Comparison of ENCODE assay signal across 26 cellular contexts in the genomic region with DNA sequence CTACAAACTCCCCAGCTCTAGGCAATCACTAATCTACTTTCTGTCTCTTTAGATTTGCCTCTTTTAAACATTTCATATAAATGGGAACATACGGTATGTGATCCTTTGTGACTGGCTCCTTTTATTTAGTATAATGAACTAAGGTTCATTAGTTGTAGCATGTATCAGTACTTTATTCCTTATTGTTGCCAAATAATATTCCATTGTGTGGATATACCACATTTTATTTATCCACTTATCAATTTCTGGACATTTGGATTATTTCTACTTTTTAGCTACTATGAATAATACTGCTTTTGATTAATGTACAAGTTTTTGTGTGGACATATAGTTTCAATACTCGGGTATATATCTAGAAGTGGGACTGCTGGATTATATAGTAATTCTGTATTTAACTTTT. TPM values are rescaled to one million over a fixed set of nuclear protein-coding genes. Genes with fewer than 3 reads are reported as not detected.
DNase-seq lines count a peak whose midpoint lies in the region; ATAC-seq, FAIRE-seq and TF ChIP-seq lines count a peak whose summit lies in the region.
"Had no signal": no experiment of that assay in that cellular context is flagged by ENCODE, and none has a peak within 500 bp of the region (broad histone marks: within the 10 kb centered on the region; RNA-seq: fewer than 3 reads in every experiment).

No MANE protein-coding gene starts in this region.

- H2AFZ ChIP-seq in SK-N-SH (ENCODE audit: low read depth) (no peak overlapping the region), GM12878 (ENCODE audit: control insufficient read depth, low read depth, low read length) (no peak overlapping the region)

- SMC1A ChIA-PET in GM12878 (lab: Charles Lee; ENCODE audit: uncharacterized antibody, unreplicated experiment), result interaction anchor here (0.7 to 1.5 kb wide), 4 partner anchors 9 to 25 kb away, joined by 3 read pairs; no protein-coding TSS in a partner anchor

- BruUV-seq in GM12878 (replicated peaks; lab: Mats Ljungman, UMichigan), result TSS peak; percentile 6

- H3K4me2 ChIP-seq in SK-N-SH, result no peak overlapping the region
- no peak overlapping the region for H3K4me2 ChIP-seq in GM12878 (ENCODE audit: control insufficient read depth, insufficient read depth)
- H3K4me2 ChIP-seq: A549; BLaER1 treated with 17β-estradiol and CSF1 and Interleukin-3, amounts not matched to agents 10 nM and 100 nM had no signal

- no peak for ATAC-seq in SK-N-SH treated with all-trans-retinoic acid at 6 μM for 48 hours
- ATAC-seq in natural killer cell, result no peak
- no peak for ATAC-seq in natural killer cell treated with Interleukin-12 subunit alpha and Interleukin-12 subunit beta and Interleukin-15 and Interleukin-18, amount 100 ng/mL, for 72 hours
- no peak for ATAC-seq in GM12878
- ATAC-seq in stimulated activated naive B cell treated with anti-CD40 and anti-IgM and Interleukin-4, amounts not matched to agents 10 μg/mL and 1 μg/mL and 100 μg/mL, for 72 hours (replicated peaks), result no peak
- ATAC-seq: A549 had no signal

- TF ChIP-seq RAD21 in SK-N-SH (IDR thresholded peaks at IDR 0.05; ENCODE audit: low read length), result no peak
- no peak for TF ChIP-seq RAD21 in GM12878 (IDR thresholded peaks at IDR 0.05; ENCODE audit: insufficient read depth, low read depth, low read length)

- RAD21 ChIA-PET in GM12878 (lab: Charles Lee; ENCODE audit: unreplicated experiment), result interaction anchor here (0.6 kb wide), 1 partner anchor 1156 kb away, joined by 3 read pairs; no protein-coding TSS in a partner anchor

- CTCF ChIA-PET in SK-N-SH (lab: Yijun Ruan, JAX), result interaction anchor here (0.6 to 1.1 kb wide), 2 partner anchors 14 to 150 kb away, joined by 3 read pairs; no protein-coding TSS in a partner anchor
- CTCF ChIA-PET in GM12878 (lab: Yijun Ruan, JAX), result interaction anchor here (1.0 to 1.3 kb wide), 2 partner anchors 16 to 32 kb away, joined by 3 read pairs; no protein-coding TSS in a partner anchor
- CTCF ChIA-PET in HEK293T (lab: Yijun Ruan, JAX), result no interaction called here

- intact Hi-C loops in natural killer cell (cut with micrococcal nuclease), result no loop called here
- intact Hi-C loops in GM12878 (cut with micrococcal nuclease; ENCODE audit: unreplicated experiment), result no loop called here

- TF ChIP-seq EP300 in SK-N-SH (IDR thresholded peaks at IDR 0.05; ENCODE audit: borderline replicate concordance in 1 of 2, low read depth in 1 of 2, low read length in 1 of 2) (no peak), GM12878 (IDR thresholded peaks at IDR 0.05; ENCODE audit: borderline replicate concordance in 1 of 2, control insufficient read depth in 1 of 2, low read depth in 2 of 2, low read length in 2 of 2) (no peak)

- DNase-seq in SK-N-SH (no peak), natural killer cell (no peak), GM12878 (ENCODE audit: low read depth, low spot score) (no peak), NCI-H187 (lab: John Stamatoyannopoulos, UW) (no peak), HEK293T (ENCODE audit: extremely low spot score) (no peak)
- no peak for DNase-seq in natural killer cell treated with Interleukin-12 subunit alpha and Interleukin-12 subunit beta and Interleukin-15 and Interleukin-18, amount 100 ng/mL, for 72 hours (ENCODE audit: low spot score)
- DNase-seq in stimulated activated naive B cell treated with anti-CD40 and anti-IgM and Interleukin-4, amounts not matched to agents 10 μg/mL and 1 μg/mL and 100 μg/mL, for 72 hours, result no peak
- DNase-seq: AML-193; CD4-positive, alpha-beta T cell; CD8-positive, alpha-beta memory T cell; COR-L47; DMS 273 treated with DMSO at 0.1 percent for 48 hours; DMS153; DMS53; DMS79; DND-41; EL; GDM1 had no signal

- H3K79me2 ChIP-seq in SK-N-SH (ENCODE audit: insufficient read depth) (peaks cover 94% of the 10 kb centered on the region), GM12878 (ENCODE audit: control insufficient read depth, insufficient read depth, low read length) (peaks cover 20% of the 10 kb centered on the region)

- no peaks in the 10 kb centered on the region for H3K9me3 Mint-ChIP-seq in natural killer cell
- no peaks in the 10 kb centered on the region for H3K9me3 Mint-ChIP-seq in natural killer cell treated with Interleukin-12 subunit alpha and Interleukin-12 subunit beta and Interleukin-15 and Interleukin-18, amount 100 ng/mL, for 72 hours
- H3K9me3 Mint-ChIP-seq in stimulated activated naive B cell treated with anti-CD40 and anti-IgM and Interleukin-4, amounts not matched to agents 10 μg/mL and 1 μg/mL and 100 μg/mL, for 72 hours, result no peaks in the 10 kb centered on the region
- H3K9me3 Mint-ChIP-seq: CD4-positive, alpha-beta T cell; CD8-positive, alpha-beta memory T cell had no signal

- POLR2A ChIA-PET in SK-N-SH (lab: Yijun Ruan, JAX), result interaction anchor here (0.8 kb wide), 1 partner anchor 32 kb away, joined by 3 read pairs; no protein-coding TSS in a partner anchor
- POLR2A ChIA-PET in GM12878 (lab: Charles Lee), result interaction anchor here (1.3 to 1.6 kb wide), 2 partner anchors 18 kb away, joined by 3 to 4 read pairs; a partner anchor contains a TSS
- POLR2A ChIA-PET in HEK293T (lab: Yijun Ruan, JAX), result no interaction called here

- H3K27ac ChIP-seq in SK-N-SH (ENCODE audit: low read depth in 2 of 2, low read length in 1 of 2) (no peak overlapping the region), GM12878 (ENCODE audit: control insufficient read depth, insufficient read depth) (no peak overlapping the region)
- H3K27ac ChIP-seq: 22Rv1; A549; BLaER1 treated with 17β-estradiol and CSF1 and Interleukin-3, amounts not matched to agents 10 nM and 100 nM; C4-2B had no signal

- FAIRE-seq in GM12878 (lab: Jason Lieb, UNC), result no peak
- FAIRE-seq: A549, GM12891, GM19239 had no signal

- 93% methylated on average over 2 of the region's 2 CpGs for WGBS in SK-N-SH (ENCODE audit: low lambda C conversion rate)
- 96% methylated on average over 2 of the region's 2 CpGs for WGBS in GM12878 (ENCODE audit: insufficient coverage, insufficient replicate concordance, low lambda C conversion rate, missing lambda C conversion rate)

- peaks cover 11% of the 10 kb centered on the region for H3F3A ChIP-seq in SK-N-SH (replicated peaks; ENCODE audit: insufficient read depth)

- no peak for TF ChIP-seq POLR2A in GM12878 (IDR thresholded peaks at IDR 0.05; ENCODE audit: low read depth, low read length)

- no peak overlapping the region for H3K4me3 ChIP-seq in SK-N-SH (ENCODE audit: low read depth in 2 of 2, low read length in 1 of 2)
- no peak overlapping the region for H3K4me3 ChIP-seq in GM12878
- H3K4me3 ChIP-seq: A549; BLaER1 treated with 17β-estradiol and CSF1 and Interleukin-3, amounts not matched to agents 10 nM and 100 nM had no signal

- H3K9me3 ChIP-seq in SK-N-SH, result no peaks in the 10 kb centered on the region
- no peaks in the 10 kb centered on the region for H3K9me3 ChIP-seq in GM12878 (replicated peaks; ENCODE audit: control insufficient read depth, insufficient read depth, low read length)
- H3K9me3 ChIP-seq: A549 had no signal

- no peak overlapping the region for H3K4me3 Mint-ChIP-seq in natural killer cell
- H3K4me3 Mint-ChIP-seq in natural killer cell treated with Interleukin-12 subunit alpha and Interleukin-12 subunit beta and Interleukin-15 and Interleukin-18, amount 100 ng/mL, for 72 hours, result no peak overlapping the region
- H3K4me3 Mint-ChIP-seq in stimulated activated naive B cell treated with anti-CD40 and anti-IgM and Interleukin-4, amounts not matched to agents 10 μg/mL and 1 μg/mL and 100 μg/mL, for 72 hours, result no peak overlapping the region
- H3K4me3 Mint-ChIP-seq: B cell; CD4-positive, alpha-beta T cell; CD8-positive, alpha-beta memory T cell had no signal

- TF ChIP-seq CTCF in SK-N-SH (IDR thresholded peaks at IDR 0.05) (no peak), natural killer cell (IDR thresholded peaks at IDR 0.05) (no peak), GM12878 (IDR thresholded peaks at IDR 0.05 in 2 of 3, conservative IDR thresholded peaks at IDR 0.05 in 1 of 3; ENCODE audit: control insufficient read depth in 2 of 3, extremely low read depth in 1 of 3, insufficient read depth in 1 of 3, low read depth in 3 of 3, low read length in 3 of 3) (no peak)

- no peaks in the 10 kb centered on the region for H3K36me3 Mint-ChIP-seq in natural killer cell
- peaks cover 10% of the 10 kb centered on the region for H3K36me3 Mint-ChIP-seq in natural killer cell treated with Interleukin-12 subunit alpha and Interleukin-12 subunit beta and Interleukin-15 and Interleukin-18, amount 100 ng/mL, for 72 hours
- H3K36me3 Mint-ChIP-seq in stimulated activated naive B cell treated with anti-CD40 and anti-IgM and Interleukin-4, amounts not matched to agents 10 μg/mL and 1 μg/mL and 100 μg/mL, for 72 hours, result peaks cover 8 to 18% of the 10 kb centered on the region in 2 donors

- H3K9ac ChIP-seq in SK-N-SH (no peak overlapping the region), GM12878 (ENCODE audit: control insufficient read depth, insufficient read depth, low read length) (no peak overlapping the region)
- H3K9ac ChIP-seq: BLaER1 treated with 17β-estradiol and CSF1 and Interleukin-3, amounts not matched to agents 10 nM and 100 nM had no signal

- H3K4me1 ChIP-seq in SK-N-SH (ENCODE audit: control insufficient read depth in 1 of 2, insufficient read depth in 2 of 2, low read depth in 1 of 2, low read length in 1 of 2) (no peaks in the 10 kb centered on the region), GM12878 (ENCODE audit: control insufficient read depth, insufficient read depth, low read length) (peaks cover 4% of the 10 kb centered on the region)

- H3K36me3 ChIP-seq in SK-N-SH (replicated peaks in 1 of 2; ENCODE audit: control insufficient read depth in 1 of 2, insufficient read depth in 2 of 2, low read length in 1 of 2) (peaks cover 0 to 12% of the 10 kb centered on the region in 2 experiments), GM12878 (ENCODE audit: control insufficient read depth in 2 of 2, insufficient read depth in 2 of 2, low read length in 1 of 2) (0 out of 4 replicates have a peak, but pooled peaks cover 0 to 3% of the 10 kb centered on the region in 2 experiments)

- H3K9me2 ChIP-seq in SK-N-SH, result no peaks in the 10 kb centered on the region

- H3K27ac Mint-ChIP-seq in natural killer cell, result peak overlapping the region; percentile 36 to 48
- H3K27ac Mint-ChIP-seq in natural killer cell treated with Interleukin-12 subunit alpha and Interleukin-12 subunit beta and Interleukin-15 and Interleukin-18, amount 100 ng/mL, for 72 hours, result no peak overlapping the region
- H3K27ac Mint-ChIP-seq in stimulated activated naive B cell treated with anti-CD40 and anti-IgM and Interleukin-4, amounts not matched to agents 10 μg/mL and 1 μg/mL and 100 μg/mL, for 72 hours, result peak overlapping the region; percentile 60
- H3K27ac Mint-ChIP-seq: B cell; CD4-positive, alpha-beta T cell had no signal

- peaks cover 19 to 26% of the 10 kb centered on the region in 2 donors for H3K4me1 Mint-ChIP-seq in natural killer cell
- H3K4me1 Mint-ChIP-seq in natural killer cell treated with Interleukin-12 subunit alpha and Interleukin-12 subunit beta and Interleukin-15 and Interleukin-18, amount 100 ng/mL, for 72 hours (ENCODE audit: low read depth in 2 of 2), result peaks cover 12 to 16% of the 10 kb centered on the region in 2 donors
- H3K4me1 Mint-ChIP-seq in stimulated activated naive B cell treated with anti-CD40 and anti-IgM and Interleukin-4, amounts not matched to agents 10 μg/mL and 1 μg/mL and 100 μg/mL, for 72 hours, result peaks cover 7 to 23% of the 10 kb centered on the region in 2 donors

- H4K20me1 ChIP-seq in SK-N-SH (ENCODE audit: insufficient read depth) (peaks cover 4% of the 10 kb centered on the region), GM12878 (ENCODE audit: control insufficient read depth, insufficient read depth) (no peaks in the 10 kb centered on the region)

- in situ Hi-C loops in GM12878 (cut with MboI), result no loop called here

- H3K27me3 ChIP-seq in SK-N-SH (ENCODE audit: insufficient read depth) (no peaks in the 10 kb centered on the region), GM12878 (replicated peaks in 1 of 2; ENCODE audit: control insufficient read depth in 2 of 2, insufficient read depth in 2 of 2, low read length in 1 of 2) (no peaks in the 10 kb centered on the region)
- H3K27me3 ChIP-seq: BLaER1 treated with 17β-estradiol and CSF1 and Interleukin-3, amounts not matched to agents 10 nM and 100 nM had no signal

- no peaks in the 10 kb centered on the region for H3K27me3 Mint-ChIP-seq in natural killer cell (ENCODE audit: low read depth in 2 of 2)
- H3K27me3 Mint-ChIP-seq in natural killer cell treated with Interleukin-12 subunit alpha and Interleukin-12 subunit beta and Interleukin-15 and Interleukin-18, amount 100 ng/mL, for 72 hours, result no peaks in the 10 kb centered on the region
- H3K27me3 Mint-ChIP-seq in stimulated activated naive B cell treated with anti-CD40 and anti-IgM and Interleukin-4, amounts not matched to agents 10 μg/mL and 1 μg/mL and 100 μg/mL, for 72 hours, result no peaks in the 10 kb centered on the region
- H3K27me3 Mint-ChIP-seq: B cell; CD4-positive, alpha-beta T cell; CD8-positive, alpha-beta memory T cell had no signal

RNA-seq across cellular contexts. Expression of a gene that starts 7.9 kb away (rescaled TPM):
- polyA plus RNA-seq in SK-N-SH (2012; rRNA removed) (20.1 and 43.6 TPM in 2 replicates), GM12878 (2011; rRNA removed) (23.4 and 45.1 TPM in 2 replicates), GM12878 (2014; fragmentation: Illumina TruSeq; extraction: Trizol) (69.1 and 81.8 TPM in 2 replicates), GM12878 (2014; fragmentation: Nextera tagmentation; extraction: Ambion mirVana) (10 to 100 TPM; 14.1 to 17.6 TPM), GM12878 (2014; rRNA removed) (33.2 and 38.7 TPM in 2 replicates), GM12878 (2016; fragmentation: Nextera tagmentation; extraction: Ambion mirVana) (10 to 100 TPM; 54.8 to 55.2 TPM)
- polyA plus RNA-seq in SK-N-SH (2012; cell fraction: cytosol; rRNA removed), result 33.2 and 41.3 TPM in 2 replicates
- 58.7 and 64.1 TPM in 2 replicates for polyA plus RNA-seq in SK-N-SH (2012; cell fraction: nucleus; rRNA removed)
- total RNA-seq in natural killer cell (10 to 100 TPM; 39.9 to 52.6 (median 48.8) TPM), GM12878 (2014; rRNA removed) (42.0 and 44.6 TPM in 2 replicates), GM12878 (2014; rRNA removed; fragmentation: Illumina TruSeq; extraction: Trizol) (34.2 and 37.7 TPM in 2 replicates), GM12878 (2021) (38.5 and 40.4 TPM in 2 replicates)
- total RNA-seq in natural killer cell treated with Interleukin-12 subunit alpha and Interleukin-12 subunit beta and Interleukin-15 and Interleukin-18, amount 100 ng/mL, for 72 hours, result 10 to 100 TPM; 34.6 to 42.3 TPM
- 31.3 and 36.2 TPM in 2 replicates for total RNA-seq in GM12878 (2013; cell fraction: nucleolus; rRNA removed)
- polyA plus RNA-seq in GM12878 (2011; ENCODE audit: low read depth), result 32.2 TPM
- 42.3 and 53.9 TPM in 2 replicates for polyA plus RNA-seq in GM12878 (2011; cell fraction: cytosol; rRNA removed)
- polyA plus RNA-seq in GM12878 (2011; cell fraction: nucleus; rRNA removed), result 38.8 and 53.3 TPM in 2 replicates
- 33.9 and 36.8 TPM in 2 replicates for polyA plus RNA-seq in GM12878 (2012)
- 16.1 and 18.2 TPM in 2 replicates for polyA minus RNA-seq in GM12878 (2011; rRNA and poly(A)+ RNA removed)
- polyA minus RNA-seq in GM12878 (2011; cell fraction: cytosol; rRNA and poly(A)+ RNA removed), result 6.4 and 9.3 TPM in 2 replicates
- 5.4 and 7.6 TPM in 2 replicates for polyA minus RNA-seq in GM12878 (2011; cell fraction: nucleus; rRNA and poly(A)+ RNA removed)

RNA-seq across cellular contexts. Expression of a gene that starts 17.6 kb away (rescaled TPM):
- polyA plus RNA-seq in SK-N-SH (2012; rRNA removed) (70.5 and 77.3 TPM in 2 replicates), GM12878 (2011; rRNA removed) (79.0 and 97.9 TPM in 2 replicates), GM12878 (2014; fragmentation: Illumina TruSeq; extraction: Trizol) (86.4 and 98.5 TPM in 2 replicates), GM12878 (2014; fragmentation: Nextera tagmentation; extraction: Ambion mirVana) (10 to 100 TPM; 21.5 to 47.7 TPM), GM12878 (2014; rRNA removed) (78.8 and 82.9 TPM in 2 replicates), GM12878 (2016; fragmentation: Nextera tagmentation; extraction: Ambion mirVana) (100 to 1,000 TPM; 139 to 143 TPM)
- 52.6 and 60.0 TPM in 2 replicates for polyA plus RNA-seq in SK-N-SH (2012; cell fraction: cytosol; rRNA removed)
- polyA plus RNA-seq in SK-N-SH (2012; cell fraction: nucleus; rRNA removed), result 69.4 and 91.9 TPM in 2 replicates
- total RNA-seq in natural killer cell (10 to 100 TPM; 19.8 to 29.9 (median 26.1) TPM), GM12878 (2014; rRNA removed) (96.0 and 96.5 TPM in 2 replicates), GM12878 (2014; rRNA removed; fragmentation: Illumina TruSeq; extraction: Trizol) (62.7 and 64.0 TPM in 2 replicates), GM12878 (2021) (101 and 107 TPM in 2 replicates)
- 100 to 1,000 TPM; 109 to 130 TPM for total RNA-seq in natural killer cell treated with Interleukin-12 subunit alpha and Interleukin-12 subunit beta and Interleukin-15 and Interleukin-18, amount 100 ng/mL, for 72 hours
- total RNA-seq in GM12878 (2013; cell fraction: nucleolus; rRNA removed), result 39.5 and 42.6 TPM in 2 replicates
- 73.0 TPM for polyA plus RNA-seq in GM12878 (2011; ENCODE audit: low read depth)
- 90.2 and 102 TPM in 2 replicates for polyA plus RNA-seq in GM12878 (2011; cell fraction: cytosol; rRNA removed)
- 93.7 and 96.5 TPM in 2 replicates for polyA plus RNA-seq in GM12878 (2011; cell fraction: nucleus; rRNA removed)
- polyA plus RNA-seq in GM12878 (2012), result 105 and 112 TPM in 2 replicates
- polyA minus RNA-seq in GM12878 (2011; rRNA and poly(A)+ RNA removed), result 108 and 136 TPM in 2 replicates
- 34.9 and 48.2 TPM in 2 replicates for polyA minus RNA-seq in GM12878 (2011; cell fraction: cytosol; rRNA and poly(A)+ RNA removed)
- 25.9 and 42.8 TPM in 2 replicates for polyA minus RNA-seq in GM12878 (2011; cell fraction: nucleus; rRNA and poly(A)+ RNA removed)

RNA-seq across cellular contexts. Expression of a gene that starts 39.8 kb away (rescaled TPM):
- polyA plus RNA-seq in SK-N-SH (2012; rRNA removed) (56.0 and 61.1 TPM in 2 replicates), GM12878 (2011; rRNA removed) (31.8 and 38.0 TPM in 2 replicates), GM12878 (2014; fragmentation: Illumina TruSeq; extraction: Trizol) (40.3 and 50.6 TPM in 2 replicates), GM12878 (2014; fragmentation: Nextera tagmentation; extraction: Ambion mirVana) (10 to 100 TPM; 19.5 to 20.7 TPM), GM12878 (2014; rRNA removed) (44.1 and 46.3 TPM in 2 replicates), GM12878 (2016; fragmentation: Nextera tagmentation; extraction: Ambion mirVana) (10 to 100 TPM; 51.9 to 56.9 TPM)
- 50.2 and 54.3 TPM in 2 replicates for polyA plus RNA-seq in SK-N-SH (2012; cell fraction: cytosol; rRNA removed)
- polyA plus RNA-seq in SK-N-SH (2012; cell fraction: nucleus; rRNA removed), result 50.3 and 61.2 TPM in 2 replicates
- total RNA-seq in natural killer cell (10 to 100 TPM; 46.5 to 55.3 (median 53.4) TPM), GM12878 (2014; rRNA removed) (41.9 and 42.0 TPM in 2 replicates), GM12878 (2014; rRNA removed; fragmentation: Illumina TruSeq; extraction: Trizol) (38.6 and 42.5 TPM in 2 replicates), GM12878 (2021) (32.1 and 33.9 TPM in 2 replicates)
- 10 to 100 TPM; 41.5 to 64.0 TPM for total RNA-seq in natural killer cell treated with Interleukin-12 subunit alpha and Interleukin-12 subunit beta and Interleukin-15 and Interleukin-18, amount 100 ng/mL, for 72 hours
- 77.6 and 80.3 TPM in 2 replicates for total RNA-seq in GM12878 (2013; cell fraction: nucleolus; rRNA removed)
- polyA plus RNA-seq in GM12878 (2011; ENCODE audit: low read depth), result 17.5 TPM
- 36.8 and 41.9 TPM in 2 replicates for polyA plus RNA-seq in GM12878 (2011; cell fraction: cytosol; rRNA removed)
- polyA plus RNA-seq in GM12878 (2011; cell fraction: nucleus; rRNA removed), result 21.1 and 30.9 TPM in 2 replicates
- polyA plus RNA-seq in GM12878 (2012), result 19.7 and 21.0 TPM in 2 replicates
- polyA minus RNA-seq in GM12878 (2011; rRNA and poly(A)+ RNA removed), result 43.8 and 49.0 TPM in 2 replicates
- polyA minus RNA-seq in GM12878 (2011; cell fraction: cytosol; rRNA and poly(A)+ RNA removed), result 13.7 and 14.6 TPM in 2 replicates
- 17.8 and 27.5 TPM in 2 replicates for polyA minus RNA-seq in GM12878 (2011; cell fraction: nucleus; rRNA and poly(A)+ RNA removed)

RNA-seq across cellular contexts. Expression of a gene that starts 55.1 kb away (rescaled TPM):
- polyA plus RNA-seq in SK-N-SH (2012; rRNA removed) (10.0 and 10.6 TPM in 2 replicates), GM12878 (2011; rRNA removed) (9.6 and 11.1 TPM in 2 replicates), GM12878 (2014; fragmentation: Illumina TruSeq; extraction: Trizol) (10.6 and 11.8 TPM in 2 replicates), GM12878 (2014; fragmentation: Nextera tagmentation; extraction: Ambion mirVana) (1 to 10 TPM; 8.2 to 9.0 TPM), GM12878 (2014; rRNA removed) (17.3 and 19.1 TPM in 2 replicates), GM12878 (2016; fragmentation: Nextera tagmentation; extraction: Ambion mirVana) (10 to 100 TPM; 13.5 to 17.6 TPM)
- 10.7 and 10.8 TPM in 2 replicates for polyA plus RNA-seq in SK-N-SH (2012; cell fraction: cytosol; rRNA removed)
- polyA plus RNA-seq in SK-N-SH (2012; cell fraction: nucleus; rRNA removed), result 7.3 and 8.8 TPM in 2 replicates
- total RNA-seq in natural killer cell (10 to 100 TPM; 26.4 to 27.6 (median 27.3) TPM), GM12878 (2014; rRNA removed) (27.5 and 28.3 TPM in 2 replicates), GM12878 (2014; rRNA removed; fragmentation: Illumina TruSeq; extraction: Trizol) (14.7 and 15.4 TPM in 2 replicates), GM12878 (2021) (23.6 and 24.8 TPM in 2 replicates)
- total RNA-seq in natural killer cell treated with Interleukin-12 subunit alpha and Interleukin-12 subunit beta and Interleukin-15 and Interleukin-18, amount 100 ng/mL, for 72 hours, result 10 to 100 TPM; 29.0 to 57.0 TPM
- 17.7 and 19.6 TPM in 2 replicates for total RNA-seq in GM12878 (2013; cell fraction: nucleolus; rRNA removed)
- 5.2 TPM for polyA plus RNA-seq in GM12878 (2011; ENCODE audit: low read depth)
- polyA plus RNA-seq in GM12878 (2011; cell fraction: cytosol; rRNA removed), result 8.6 and 9.2 TPM in 2 replicates
- 3.9 and 6.5 TPM in 2 replicates for polyA plus RNA-seq in GM12878 (2011; cell fraction: nucleus; rRNA removed)
- polyA plus RNA-seq in GM12878 (2012), result 6.1 and 9.2 TPM in 2 replicates
- polyA minus RNA-seq in GM12878 (2011; rRNA and poly(A)+ RNA removed), result 4.2 and 5.3 TPM in 2 replicates
- 6.5 and 7.2 TPM in 2 replicates for polyA minus RNA-seq in GM12878 (2011; cell fraction: cytosol; rRNA and poly(A)+ RNA removed)
- 4.2 and 9.6 TPM in 2 replicates for polyA minus RNA-seq in GM12878 (2011; cell fraction: nucleus; rRNA and poly(A)+ RNA removed)

Comparison
In these comparisons a context has a peak if more than half of its experiments do, and no peak if none do; other contexts are left out.
1. H3K27ac Mint-ChIP-seq: peak in natural killer cell (2 of 2) and stimulated activated naive B cell treated with anti-CD40 and anti-IgM and Interleukin-4, amounts not matched to agents 10 μg/mL and 1 μg/mL and 100 μg/mL, for 72 hours (single experiment); none in natural killer cell treated with Interleukin-12 subunit alpha and Interleukin-12 subunit beta and Interleukin-15 and Interleukin-18, amount 100 ng/mL, for 72 hours (0 of 2).